ENCODE assay signal across 13 cellular contexts in genomic region chr7:158431055-158431940, GRCh38.
DNase-seq lines count a peak whose midpoint lies in the region; ATAC-seq and TF ChIP-seq lines count a peak whose summit lies in the region.
"Had no signal": no experiment of that assay in that cellular context is flagged by ENCODE, and none has a peak within 500 bp of the region (broad histone marks: within the 10 kb centered on the region; RNA-seq: fewer than 3 reads in every experiment).

No MANE protein-coding gene starts in this region.

- H3K27me3 ChIP-seq in ACC112 (ENCODE audit: insufficient read depth, low read length), result no peaks in the 10 kb centered on the region
- 0 out of 2 replicates have a peak, but pooled peaks cover 8% of the 10 kb centered on the region for H3K27me3 ChIP-seq in PC-3 (ENCODE audit: low read length)
- no peaks in the 10 kb centered on the region for H3K27me3 ChIP-seq in hepatocyte
- no peaks in the 10 kb centered on the region for H3K27me3 ChIP-seq in rectal smooth muscle tissue (ENCODE audit: control insufficient read depth, insufficient read depth, low read length)
- H3K27me3 ChIP-seq: Peyer's patch had no signal

- intact Hi-C loops in PC-3 (cut with micrococcal nuclease), result loop anchor here (5.0 to 10.0 kb wide), 2 partner anchors 154 to 216 kb away; partner anchors contain the start of gene PTPRN2

- H4K20me1 ChIP-seq in PC-3 (ENCODE audit: low read length) (no peaks in the 10 kb centered on the region), hepatocyte (ENCODE audit: insufficient read depth, poor library complexity, severe bottlenecking) (no peaks in the 10 kb centered on the region)

- peak overlapping the region; percentile 81 for H3K4me2 ChIP-seq in PC-3 (ENCODE audit: low read length)
- H3K4me2 ChIP-seq in hepatocyte, result peak overlapping the region; percentile 65

- DNase-seq in PC-3, result no peak
- no peak for DNase-seq in hepatocyte (ENCODE audit: low spot score)
- DNase-seq in AG08396 (ENCODE audit: low spot score), result no peak
- DNase-seq in NCI-H1092 (lab: John Stamatoyannopoulos, UW), result no peak
- no peak for DNase-seq in NCI-H446 treated with DMSO at 0.1 percent for 48 hours (lab: John Stamatoyannopoulos, UW)
- DNase-seq: activated CD8-positive, alpha-beta memory T cell treated with anti-CD3 and anti-CD28 coated beads, Interleukin-2, amount 50 U/mL, for 4 hours; immature natural killer cell; NCI-H526 treated with DMSO at 0.1 percent for 48 hours had no signal

- H3K9me2 ChIP-seq in PC-3 (replicated peaks; ENCODE audit: low read length), result no peaks in the 10 kb centered on the region
- no peaks in the 10 kb centered on the region for H3K9me2 ChIP-seq in hepatocyte (replicated peaks; ENCODE audit: insufficient read depth)

- peak overlapping the region; percentile 95 for H3K9ac ChIP-seq in PC-3 (ENCODE audit: low read length)
- no peak overlapping the region for H3K9ac ChIP-seq in rectal smooth muscle tissue (ENCODE audit: low read length)
- H3K9ac ChIP-seq: parathyroid adenoma had no signal

- H3K79me2 ChIP-seq in ACC112 (ENCODE audit: control insufficient read depth, insufficient read depth, low read length, unreplicated experiment) (no peaks in the 10 kb centered on the region), PC-3 (ENCODE audit: low read length) (no peaks in the 10 kb centered on the region), hepatocyte (no peaks in the 10 kb centered on the region)

- no peak overlapping the region for H2AFZ ChIP-seq in ACC112 (ENCODE audit: low read length, unreplicated experiment)
- H2AFZ ChIP-seq in PC-3 (ENCODE audit: low read length), result no peak overlapping the region
- H2AFZ ChIP-seq in hepatocyte, result no peak overlapping the region
- H2AFZ ChIP-seq: parathyroid adenoma had no signal

- peaks cover 5% of the 10 kb centered on the region for H3F3A ChIP-seq in PC-3 (ENCODE audit: low read length, unreplicated experiment)

- H3K4me3 ChIP-seq in ACC112 (ENCODE audit: low read depth, low read length) (peak overlapping the region; percentile 66), PC-3 (ENCODE audit: low read length) (peak overlapping the region; percentile 33; the same call in 1 of the 2 replicates), hepatocyte (no peak overlapping the region), rectal smooth muscle tissue (ENCODE audit: low read length) (peak overlapping the region; percentile 11)
- H3K4me3 ChIP-seq: Peyer's patch had no signal

- 93% methylated on average over 12 of the region's 12 CpGs for WGBS in hepatocyte (ENCODE audit: low lambda C conversion rate, missing lambda C conversion rate)

- BruUV-seq in PC-3 (replicated peaks; lab: Mats Ljungman, UMichigan), result no TSS peak

- ATAC-seq in PC-3, result no peak
- ATAC-seq in GM18867 (IDR thresholded peaks at IDR 0.05; ENCODE audit: unreplicated experiment), result no peak

- TF ChIP-seq CTCF in PC-3 (conservative IDR thresholded peaks at IDR 0.05; ENCODE audit: low read depth, low read length), result no peak
- TF ChIP-seq CTCF in hepatocyte (IDR thresholded peaks at IDR 0.05; ENCODE audit: poor library complexity), result no peak

- peaks cover 22% of the 10 kb centered on the region for H3K4me1 ChIP-seq in ACC112 (ENCODE audit: control insufficient read depth, insufficient read depth, low read length, unreplicated experiment)
- peaks cover 19% of the 10 kb centered on the region for H3K4me1 ChIP-seq in PC-3 (ENCODE audit: insufficient read depth, low read length)
- peaks cover 18% of the 10 kb centered on the region for H3K4me1 ChIP-seq in hepatocyte (ENCODE audit: insufficient read depth)
- H3K4me1 ChIP-seq in rectal smooth muscle tissue (ENCODE audit: control insufficient read depth, insufficient read depth, low read length), result peaks cover 9% of the 10 kb centered on the region
- H3K4me1 ChIP-seq: parathyroid adenoma had no signal

- H3K36me3 ChIP-seq in ACC112 (ENCODE audit: insufficient read depth, low read length) (no peaks in the 10 kb centered on the region), PC-3 (ENCODE audit: low read depth, low read length) (no peaks in the 10 kb centered on the region), hepatocyte (replicated peaks; ENCODE audit: insufficient read depth, low read depth) (no peaks in the 10 kb centered on the region), rectal smooth muscle tissue (ENCODE audit: control insufficient read depth, insufficient read depth, low read length) (no peaks in the 10 kb centered on the region)
- H3K36me3 ChIP-seq: Peyer's patch had no signal

- no peaks in the 10 kb centered on the region for H3K9me3 ChIP-seq in PC-3 (ENCODE audit: low read length)
- H3K9me3 ChIP-seq in hepatocyte (ENCODE audit: low read depth), result no peaks in the 10 kb centered on the region
- H3K9me3 ChIP-seq: Peyer's patch had no signal

- POLR2A ChIA-PET in PC-3 (lab: Charles Lee; ENCODE audit: unreplicated experiment), result no interaction called here

- peak overlapping the region; percentile 100 for H3K27ac ChIP-seq in ACC112 (ENCODE audit: low read depth, low read length)
- H3K27ac ChIP-seq in PC-3 (ENCODE audit: low read length), result peak overlapping the region; percentile 99
- H3K27ac ChIP-seq in hepatocyte, result peak overlapping the region; percentile 95
- peak overlapping the region; percentile 90 for H3K27ac ChIP-seq in rectal smooth muscle tissue (ENCODE audit: low read depth, low read length)
- H3K27ac ChIP-seq: parathyroid adenoma had no signal

- CTCF ChIA-PET in PC-3 (lab: Charles Lee), result no interaction called here
